ENCODE assay signal across 9 cellular contexts in the genomic region with DNA sequence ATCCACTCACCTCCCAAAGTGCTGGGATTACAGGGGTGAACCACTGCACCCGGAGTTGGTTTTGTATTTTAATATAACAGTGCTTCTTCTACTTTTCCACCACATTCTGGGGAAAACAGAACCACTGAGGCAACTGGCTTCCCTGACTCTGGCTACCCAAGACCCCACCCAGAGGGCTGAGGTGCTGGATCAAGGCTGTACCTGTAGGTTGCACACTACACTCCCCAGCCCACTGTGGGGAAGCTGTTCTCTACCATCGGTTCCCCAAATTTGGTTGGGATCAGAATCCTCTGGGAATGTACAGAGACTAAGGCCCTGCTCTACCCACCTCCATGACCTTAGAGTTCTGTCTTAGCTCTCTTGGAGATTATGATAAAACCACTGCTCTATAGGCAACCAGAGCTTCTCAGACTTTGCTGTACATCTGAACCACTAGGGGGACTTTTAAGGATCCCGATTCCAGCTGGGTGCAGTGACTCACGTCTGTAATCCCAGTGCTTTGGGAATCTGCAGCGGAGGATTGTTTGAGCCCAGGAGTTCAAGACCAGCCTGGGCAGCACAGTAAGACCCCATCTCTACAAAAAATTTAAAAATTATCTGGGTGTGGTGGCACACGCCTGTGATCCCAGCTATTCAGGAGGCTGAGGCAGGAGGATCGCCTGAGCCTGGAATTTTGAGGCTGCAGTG. TPM values are rescaled to one million over a fixed set of nuclear protein-coding genes. Genes with fewer than 3 reads are reported as not detected.
DNase-seq lines count a peak whose midpoint lies in the region; ATAC-seq and TF ChIP-seq lines count a peak whose summit lies in the region.
"Had no signal": no experiment of that assay in that cellular context is flagged by ENCODE, and none has a peak within 500 bp of the region (broad histone marks: within the 10 kb centered on the region; RNA-seq: fewer than 3 reads in every experiment).

No MANE protein-coding gene starts in this region.

- no peaks in the 10 kb centered on the region for H3K36me3 ChIP-seq in HCT116 (ENCODE audit: control insufficient read depth in 1 of 2, insufficient read depth in 2 of 2, low read length in 2 of 2)

- H3K79me2 ChIP-seq in HCT116 (ENCODE audit: insufficient read depth, low read length), result no peaks in the 10 kb centered on the region

- intact Hi-C loops in HCT116 (cut with micrococcal nuclease), result loop anchor here (2.0 to 5.0 kb wide), 2 partner anchors 133 to 374 kb away; no protein-coding TSS in a partner anchor

- no TSS peak for BruUV-seq in HCT116 (replicated peaks; lab: Mats Ljungman, UMichigan)

- RAD21 ChIA-PET in HCT116 (lab: Charles Lee; ENCODE audit: low non-redundant PET in 1 of 2, low total read pairs in 2 of 2, uncharacterized antibody in 2 of 2, unreplicated experiment in 2 of 2), result interaction anchor here in 1 of 2 experiments (0.9 kb wide), 1 partner anchor 373 kb away, joined by 3 read pairs; no protein-coding TSS in a partner anchor

- H3K4me2 ChIP-seq in HCT116 (ENCODE audit: low read length), result no peak overlapping the region

- no peak overlapping the region for H2AFZ ChIP-seq in HCT116 (ENCODE audit: low read depth, low read length, poor library complexity, severe bottlenecking)

- POLR2A ChIA-PET in HCT116 (lab: Charles Lee), result no interaction called here

- no peak overlapping the region for H3K27ac ChIP-seq in HCT116 (ENCODE audit: low read depth, low read length)

- peak; percentile 60 for TF ChIP-seq RAD21 in HCT116 (IDR thresholded peaks at IDR 0.05; ENCODE audit: low read depth)

- no peak overlapping the region for H3K9ac ChIP-seq in HCT116 (ENCODE audit: low read length)

- H3K9me3 ChIP-seq in HCT116 (ENCODE audit: control insufficient read depth in 1 of 2, insufficient read depth in 1 of 2, low read depth in 1 of 2, low read length in 2 of 2), result no peaks in the 10 kb centered on the region

- H3K27me3 ChIP-seq in HCT116 (ENCODE audit: insufficient read depth, low read length), result no peaks in the 10 kb centered on the region

- no peaks in the 10 kb centered on the region for H3K9me2 ChIP-seq in HCT116 (ENCODE audit: insufficient read depth)

- CTCF ChIA-PET in HCT116 (lab: Charles Lee), result interaction anchor here (0.6 to 2.5 kb wide), 15 partner anchors 15 to 374 kb away, joined by 3 to 9 read pairs (median 3); a partner anchor contains a TSS

- peak; percentile 52 to 66 (median 63); a peak in 5 of 6 replicates for TF ChIP-seq CTCF in HCT116 (IDR thresholded peaks at IDR 0.05 in 2 of 3, conservative IDR thresholded peaks at IDR 0.05 in 1 of 3; ENCODE audit: borderline replicate concordance in 1 of 3, insufficient read depth in 1 of 3, low read depth in 2 of 3, low read length in 2 of 3)

- no peak for TF ChIP-seq POLR2A in HCT116 (IDR thresholded peaks at IDR 0.05; ENCODE audit: borderline replicate concordance, extremely low read depth, insufficient read depth, insufficient read length)

- ATAC-seq in HCT116 (peak; percentile 85), SK-N-SH treated with all-trans-retinoic acid at 6 μM for 48 hours (peak; percentile 91), GM21825 (IDR thresholded peaks at IDR 0.05; ENCODE audit: unreplicated experiment) (no peak), HG02840 (IDR thresholded peaks at IDR 0.05; ENCODE audit: low FRiP score, unreplicated experiment) (no peak), HG02623 (IDR thresholded peaks at IDR 0.05; ENCODE audit: unreplicated experiment) (no peak)

- H3K4me3 ChIP-seq in HCT116 (replicated peaks in 1 of 2; ENCODE audit: low read depth in 1 of 2, low read length in 2 of 2), result no peak overlapping the region

- H3K4me1 ChIP-seq in HCT116 (ENCODE audit: control insufficient read depth in 1 of 2, insufficient read depth in 2 of 2, low read length in 2 of 2), result peaks cover 0 to 5% of the 10 kb centered on the region in 2 experiments; a peak in 1 of 4 replicates

- no peaks in the 10 kb centered on the region for H4K20me1 ChIP-seq in HCT116 (ENCODE audit: insufficient read depth)

- DNase-seq in AG08395 (ENCODE audit: low spot score) (peak; percentile 56), HCT116 (ENCODE audit: low read depth, low spot score) (peak; percentile 52), glomerular endothelial cell (ENCODE audit: extremely low read depth, low read depth, low spot score) (peak; percentile 4), NCI-H1436 treated with DMSO at 0.1 percent for 48 hours (lab: John Stamatoyannopoulos, UW) (no peak)
- DNase-seq: T-helper 2 cell had no signal

TF ChIP-seq in HCT116, 20 proteins besides CTCF, POLR2A, EP300 and RAD21 (continues in another document):
- TF ChIP-seq JUND (IDR thresholded peaks at IDR 0.05) (peak; percentile 50; the same call in 1 of the 2 replicates), ZNF274 (IDR thresholded peaks at IDR 0.05; ENCODE audit: low read depth, low read length) (no peak), SP1 (IDR thresholded peaks at IDR 0.05; ENCODE audit: low read depth) (no peak), CEBPB (IDR thresholded peaks at IDR 0.05; ENCODE audit: low read depth) (no peak), CBX3 (IDR thresholded peaks at IDR 0.05; ENCODE audit: low read depth) (no peak), TCF7L2 (IDR thresholded peaks at IDR 0.05; ENCODE audit: borderline replicate concordance, extremely low read depth, insufficient read depth, insufficient read length) (no peak)
- TF ChIP-seq, protein P1, sequence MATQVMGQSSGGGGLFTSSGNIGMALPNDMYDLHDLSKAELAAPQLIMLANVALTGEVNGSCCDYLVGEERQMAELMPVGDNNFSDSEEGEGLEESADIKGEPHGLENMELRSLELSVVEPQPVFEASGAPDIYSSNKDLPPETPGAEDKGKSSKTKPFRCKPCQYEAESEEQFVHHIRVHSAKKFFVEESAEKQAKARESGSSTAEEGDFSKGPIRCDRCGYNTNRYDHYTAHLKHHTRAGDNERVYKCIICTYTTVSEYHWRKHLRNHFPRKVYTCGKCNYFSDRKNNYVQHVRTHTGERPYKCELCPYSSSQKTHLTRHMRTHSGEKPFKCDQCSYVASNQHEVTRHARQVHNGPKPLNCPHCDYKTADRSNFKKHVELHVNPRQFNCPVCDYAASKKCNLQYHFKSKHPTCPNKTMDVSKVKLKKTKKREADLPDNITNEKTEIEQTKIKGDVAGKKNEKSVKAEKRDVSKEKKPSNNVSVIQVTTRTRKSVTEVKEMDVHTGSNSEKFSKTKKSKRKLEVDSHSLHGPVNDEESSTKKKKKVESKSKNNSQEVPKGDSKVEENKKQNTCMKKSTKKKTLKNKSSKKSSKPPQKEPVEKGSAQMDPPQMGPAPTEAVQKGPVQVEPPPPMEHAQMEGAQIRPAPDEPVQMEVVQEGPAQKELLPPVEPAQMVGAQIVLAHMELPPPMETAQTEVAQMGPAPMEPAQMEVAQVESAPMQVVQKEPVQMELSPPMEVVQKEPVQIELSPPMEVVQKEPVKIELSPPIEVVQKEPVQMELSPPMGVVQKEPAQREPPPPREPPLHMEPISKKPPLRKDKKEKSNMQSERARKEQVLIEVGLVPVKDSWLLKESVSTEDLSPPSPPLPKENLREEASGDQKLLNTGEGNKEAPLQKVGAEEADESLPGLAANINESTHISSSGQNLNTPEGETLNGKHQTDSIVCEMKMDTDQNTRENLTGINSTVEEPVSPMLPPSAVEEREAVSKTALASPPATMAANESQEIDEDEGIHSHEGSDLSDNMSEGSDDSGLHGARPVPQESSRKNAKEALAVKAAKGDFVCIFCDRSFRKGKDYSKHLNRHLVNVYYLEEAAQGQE (IDR thresholded peaks at IDR 0.05; ENCODE audit: low read depth), result no peak
- TF ChIP-seq, protein P2, sequence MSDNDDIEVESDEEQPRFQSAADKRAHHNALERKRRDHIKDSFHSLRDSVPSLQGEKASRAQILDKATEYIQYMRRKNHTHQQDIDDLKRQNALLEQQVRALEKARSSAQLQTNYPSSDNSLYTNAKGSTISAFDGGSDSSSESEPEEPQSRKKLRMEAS (IDR thresholded peaks at IDR 0.05), result no peak

TF ChIP-seq in SK-N-SH treated with all-trans-retinoic acid at 6 μM for 48 hours, 23 proteins besides CTCF, POLR2A, EP300 and RAD21:
- TF ChIP-seq GLIS3 (CRISPR knock-in tag; IDR thresholded peaks at IDR 0.05) (no peak), BACH2 (CRISPR knock-in tag; IDR thresholded peaks at IDR 0.05; ENCODE audit: borderline replicate concordance) (no peak), ESRRG (CRISPR knock-in tag; IDR thresholded peaks at IDR 0.05) (no peak)
- TF ChIP-seq, protein P3, sequence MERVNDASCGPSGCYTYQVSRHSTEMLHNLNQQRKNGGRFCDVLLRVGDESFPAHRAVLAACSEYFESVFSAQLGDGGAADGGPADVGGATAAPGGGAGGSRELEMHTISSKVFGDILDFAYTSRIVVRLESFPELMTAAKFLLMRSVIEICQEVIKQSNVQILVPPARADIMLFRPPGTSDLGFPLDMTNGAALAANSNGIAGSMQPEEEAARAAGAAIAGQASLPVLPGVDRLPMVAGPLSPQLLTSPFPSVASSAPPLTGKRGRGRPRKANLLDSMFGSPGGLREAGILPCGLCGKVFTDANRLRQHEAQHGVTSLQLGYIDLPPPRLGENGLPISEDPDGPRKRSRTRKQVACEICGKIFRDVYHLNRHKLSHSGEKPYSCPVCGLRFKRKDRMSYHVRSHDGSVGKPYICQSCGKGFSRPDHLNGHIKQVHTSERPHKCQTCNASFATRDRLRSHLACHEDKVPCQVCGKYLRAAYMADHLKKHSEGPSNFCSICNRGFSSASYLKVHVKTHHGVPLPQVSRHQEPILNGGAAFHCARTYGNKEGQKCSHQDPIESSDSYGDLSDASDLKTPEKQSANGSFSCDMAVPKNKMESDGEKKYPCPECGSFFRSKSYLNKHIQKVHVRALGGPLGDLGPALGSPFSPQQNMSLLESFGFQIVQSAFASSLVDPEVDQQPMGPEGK (CRISPR knock-in tag; IDR thresholded peaks at IDR 0.05; ENCODE audit: borderline replicate concordance), result no peak
- TF ChIP-seq, protein P4, sequence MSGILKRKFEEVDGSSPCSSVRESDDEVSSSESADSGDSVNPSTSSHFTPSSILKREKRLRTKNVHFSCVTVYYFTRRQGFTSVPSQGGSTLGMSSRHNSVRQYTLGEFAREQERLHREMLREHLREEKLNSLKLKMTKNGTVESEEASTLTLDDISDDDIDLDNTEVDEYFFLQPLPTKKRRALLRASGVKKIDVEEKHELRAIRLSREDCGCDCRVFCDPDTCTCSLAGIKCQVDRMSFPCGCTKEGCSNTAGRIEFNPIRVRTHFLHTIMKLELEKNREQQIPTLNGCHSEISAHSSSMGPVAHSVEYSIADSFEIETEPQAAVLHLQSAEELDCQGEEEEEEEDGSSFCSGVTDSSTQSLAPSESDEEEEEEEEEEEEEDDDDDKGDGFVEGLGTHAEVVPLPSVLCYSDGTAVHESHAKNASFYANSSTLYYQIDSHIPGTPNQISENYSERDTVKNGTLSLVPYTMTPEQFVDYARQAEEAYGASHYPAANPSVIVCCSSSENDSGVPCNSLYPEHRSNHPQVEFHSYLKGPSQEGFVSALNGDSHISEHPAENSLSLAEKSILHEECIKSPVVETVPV (CRISPR knock-in tag; IDR thresholded peaks at IDR 0.05), result no peak

RNA-seq across cellular contexts. Expression of a gene that starts 51.6 kb away (rescaled TPM):
- total RNA-seq in HCT116 (2021; ENCODE audit: unreplicated experiment) (10.6 TPM), glomerular endothelial cell (0.70 TPM in 1 of 2 replicates, not detected in the other)
- 7.0 and 8.4 TPM in 2 replicates for polyA plus RNA-seq in HCT116 (2012)

Comparison
In these comparisons a context has a peak if more than half of its experiments do, and no peak if none do; other contexts are left out.
1. ATAC-seq: peak in HCT116 (single experiment) and SK-N-SH treated with all-trans-retinoic acid at 6 μM for 48 hours (single experiment); none in GM21825 (single experiment), HG02840 (single experiment) and HG02623 (single experiment).